ENCODE assay signal across 1 cellular context in the genomic region with DNA sequence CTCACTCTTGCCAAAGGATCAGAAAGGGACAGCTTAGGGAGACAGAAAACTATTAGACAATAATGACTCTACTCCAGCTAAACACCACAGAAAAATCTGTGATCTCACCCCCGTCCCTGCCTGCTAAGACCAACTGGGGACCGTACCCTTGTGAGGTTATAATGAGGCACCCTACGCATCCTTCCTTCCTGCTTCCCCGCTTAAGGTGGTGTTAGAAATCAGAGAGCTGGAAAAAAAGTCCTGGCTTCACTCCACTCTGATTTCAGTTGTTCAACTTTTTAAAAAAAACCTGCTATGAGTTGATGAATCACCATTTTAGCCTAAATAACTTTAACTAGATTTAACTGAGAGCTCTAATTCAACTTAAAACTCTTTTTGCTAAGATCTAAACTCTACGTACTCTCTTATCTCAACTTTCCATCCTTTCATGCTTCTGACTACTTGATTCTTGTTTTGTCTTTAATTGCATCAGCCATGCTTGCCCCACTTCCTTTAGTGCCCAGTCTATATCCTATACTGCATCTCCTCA.
TF ChIP-seq lines count a peak whose summit lies in the region.

No MANE protein-coding gene starts in this region.

TF ChIP-seq in GM23338, 12 proteins besides CTCF, POLR2A, EP300 and RAD21:
- no peak for TF ChIP-seq STAT1 (IDR thresholded peaks at IDR 0.05; ENCODE audit: unreplicated experiment)
- TF ChIP-seq ZNF331 (CRISPR knock-in tag; IDR thresholded peaks at IDR 0.05; ENCODE audit: low read depth): no peak
- no peak for TF ChIP-seq EZH2phosphoT487 (IDR thresholded peaks at IDR 0.05; ENCODE audit: unreplicated experiment)
- TF ChIP-seq, protein P1, sequence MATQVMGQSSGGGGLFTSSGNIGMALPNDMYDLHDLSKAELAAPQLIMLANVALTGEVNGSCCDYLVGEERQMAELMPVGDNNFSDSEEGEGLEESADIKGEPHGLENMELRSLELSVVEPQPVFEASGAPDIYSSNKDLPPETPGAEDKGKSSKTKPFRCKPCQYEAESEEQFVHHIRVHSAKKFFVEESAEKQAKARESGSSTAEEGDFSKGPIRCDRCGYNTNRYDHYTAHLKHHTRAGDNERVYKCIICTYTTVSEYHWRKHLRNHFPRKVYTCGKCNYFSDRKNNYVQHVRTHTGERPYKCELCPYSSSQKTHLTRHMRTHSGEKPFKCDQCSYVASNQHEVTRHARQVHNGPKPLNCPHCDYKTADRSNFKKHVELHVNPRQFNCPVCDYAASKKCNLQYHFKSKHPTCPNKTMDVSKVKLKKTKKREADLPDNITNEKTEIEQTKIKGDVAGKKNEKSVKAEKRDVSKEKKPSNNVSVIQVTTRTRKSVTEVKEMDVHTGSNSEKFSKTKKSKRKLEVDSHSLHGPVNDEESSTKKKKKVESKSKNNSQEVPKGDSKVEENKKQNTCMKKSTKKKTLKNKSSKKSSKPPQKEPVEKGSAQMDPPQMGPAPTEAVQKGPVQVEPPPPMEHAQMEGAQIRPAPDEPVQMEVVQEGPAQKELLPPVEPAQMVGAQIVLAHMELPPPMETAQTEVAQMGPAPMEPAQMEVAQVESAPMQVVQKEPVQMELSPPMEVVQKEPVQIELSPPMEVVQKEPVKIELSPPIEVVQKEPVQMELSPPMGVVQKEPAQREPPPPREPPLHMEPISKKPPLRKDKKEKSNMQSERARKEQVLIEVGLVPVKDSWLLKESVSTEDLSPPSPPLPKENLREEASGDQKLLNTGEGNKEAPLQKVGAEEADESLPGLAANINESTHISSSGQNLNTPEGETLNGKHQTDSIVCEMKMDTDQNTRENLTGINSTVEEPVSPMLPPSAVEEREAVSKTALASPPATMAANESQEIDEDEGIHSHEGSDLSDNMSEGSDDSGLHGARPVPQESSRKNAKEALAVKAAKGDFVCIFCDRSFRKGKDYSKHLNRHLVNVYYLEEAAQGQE (IDR thresholded peaks at IDR 0.05; ENCODE audit: unreplicated experiment): no peak
- no peak for TF ChIP-seq ZNF114 (CRISPR knock-in tag; IDR thresholded peaks at IDR 0.05)
- no peak for TF ChIP-seq JUNB (IDR thresholded peaks at IDR 0.05; ENCODE audit: unreplicated experiment)
- TF ChIP-seq, protein P2, sequence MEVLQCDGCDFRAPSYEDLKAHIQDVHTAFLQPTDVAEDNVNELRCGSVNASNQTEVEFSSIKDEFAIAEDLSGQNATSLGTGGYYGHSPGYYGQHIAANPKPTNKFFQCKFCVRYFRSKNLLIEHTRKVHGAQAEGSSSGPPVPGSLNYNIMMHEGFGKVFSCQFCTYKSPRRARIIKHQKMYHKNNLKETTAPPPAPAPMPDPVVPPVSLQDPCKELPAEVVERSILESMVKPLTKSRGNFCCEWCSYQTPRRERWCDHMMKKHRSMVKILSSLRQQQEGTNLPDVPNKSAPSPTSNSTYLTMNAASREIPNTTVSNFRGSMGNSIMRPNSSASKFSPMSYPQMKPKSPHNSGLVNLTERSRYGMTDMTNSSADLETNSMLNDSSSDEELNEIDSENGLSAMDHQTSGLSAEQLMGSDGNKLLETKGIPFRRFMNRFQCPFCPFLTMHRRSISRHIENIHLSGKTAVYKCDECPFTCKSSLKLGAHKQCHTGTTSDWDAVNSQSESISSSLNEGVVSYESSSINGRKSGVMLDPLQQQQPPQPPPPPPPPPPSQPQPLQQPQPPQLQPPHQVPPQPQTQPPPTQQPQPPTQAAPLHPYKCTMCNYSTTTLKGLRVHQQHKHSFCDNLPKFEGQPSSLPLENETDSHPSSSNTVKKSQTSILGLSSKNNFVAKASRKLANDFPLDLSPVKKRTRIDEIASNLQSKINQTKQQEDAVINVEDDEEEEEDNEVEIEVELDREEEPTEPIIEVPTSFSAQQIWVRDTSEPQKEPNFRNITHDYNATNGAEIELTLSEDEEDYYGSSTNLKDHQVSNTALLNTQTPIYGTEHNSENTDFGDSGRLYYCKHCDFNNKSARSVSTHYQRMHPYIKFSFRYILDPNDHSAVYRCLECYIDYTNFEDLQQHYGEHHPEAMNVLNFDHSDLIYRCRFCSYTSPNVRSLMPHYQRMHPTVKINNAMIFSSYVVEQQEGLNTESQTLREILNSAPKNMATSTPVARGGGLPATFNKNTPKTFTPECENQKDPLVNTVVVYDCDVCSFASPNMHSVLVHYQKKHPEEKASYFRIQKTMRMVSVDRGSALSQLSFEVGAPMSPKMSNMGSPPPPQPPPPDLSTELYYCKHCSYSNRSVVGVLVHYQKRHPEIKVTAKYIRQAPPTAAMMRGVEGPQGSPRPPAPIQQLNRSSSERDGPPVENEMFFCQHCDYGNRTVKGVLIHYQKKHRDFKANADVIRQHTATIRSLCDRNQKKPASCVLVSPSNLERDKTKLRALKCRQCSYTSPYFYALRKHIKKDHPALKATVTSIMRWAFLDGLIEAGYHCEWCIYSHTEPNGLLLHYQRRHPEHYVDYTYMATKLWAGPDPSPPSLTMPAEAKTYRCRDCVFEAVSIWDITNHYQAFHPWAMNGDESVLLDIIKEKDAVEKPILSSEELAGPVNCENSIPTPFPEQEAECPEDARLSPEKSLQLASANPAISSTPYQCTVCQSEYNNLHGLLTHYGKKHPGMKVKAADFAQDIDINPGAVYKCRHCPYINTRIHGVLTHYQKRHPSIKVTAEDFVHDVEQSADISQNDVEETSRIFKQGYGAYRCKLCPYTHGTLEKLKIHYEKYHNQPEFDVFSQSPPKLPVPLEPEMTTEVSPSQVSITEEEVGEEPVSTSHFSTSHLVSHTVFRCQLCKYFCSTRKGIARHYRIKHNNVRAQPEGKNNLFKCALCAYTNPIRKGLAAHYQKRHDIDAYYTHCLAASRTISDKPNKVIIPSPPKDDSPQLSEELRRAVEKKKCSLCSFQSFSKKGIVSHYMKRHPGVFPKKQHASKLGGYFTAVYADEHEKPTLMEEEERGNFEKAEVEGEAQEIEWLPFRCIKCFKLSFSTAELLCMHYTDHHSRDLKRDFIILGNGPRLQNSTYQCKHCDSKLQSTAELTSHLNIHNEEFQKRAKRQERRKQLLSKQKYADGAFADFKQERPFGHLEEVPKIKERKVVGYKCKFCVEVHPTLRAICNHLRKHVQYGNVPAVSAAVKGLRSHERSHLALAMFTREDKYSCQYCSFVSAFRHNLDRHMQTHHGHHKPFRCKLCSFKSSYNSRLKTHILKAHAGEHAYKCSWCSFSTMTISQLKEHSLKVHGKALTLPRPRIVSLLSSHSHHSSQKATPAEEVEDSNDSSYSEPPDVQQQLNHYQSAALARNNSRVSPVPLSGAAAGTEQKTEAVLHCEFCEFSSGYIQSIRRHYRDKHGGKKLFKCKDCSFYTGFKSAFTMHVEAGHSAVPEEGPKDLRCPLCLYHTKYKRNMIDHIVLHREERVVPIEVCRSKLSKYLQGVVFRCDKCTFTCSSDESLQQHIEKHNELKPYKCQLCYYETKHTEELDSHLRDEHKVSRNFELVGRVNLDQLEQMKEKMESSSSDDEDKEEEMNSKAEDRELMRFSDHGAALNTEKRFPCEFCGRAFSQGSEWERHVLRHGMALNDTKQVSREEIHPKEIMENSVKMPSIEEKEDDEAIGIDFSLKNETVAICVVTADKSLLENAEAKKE (CRISPR knock-in tag; IDR thresholded peaks at IDR 0.05): no peak
- no peak for TF ChIP-seq CREB1 (CRISPR knock-in tag; IDR thresholded peaks at IDR 0.05; ENCODE audit: low read depth)
- no peak for TF ChIP-seq NANOG (IDR thresholded peaks at IDR 0.05; ENCODE audit: borderline replicate concordance)
- no peak for TF ChIP-seq EZH2 (IDR thresholded peaks at IDR 0.05; ENCODE audit: low read depth, unreplicated experiment)
- TF ChIP-seq POLR2AphosphoS5 (IDR thresholded peaks at IDR 0.05; ENCODE audit: low read depth): no peak
- TF ChIP-seq, protein P3, sequence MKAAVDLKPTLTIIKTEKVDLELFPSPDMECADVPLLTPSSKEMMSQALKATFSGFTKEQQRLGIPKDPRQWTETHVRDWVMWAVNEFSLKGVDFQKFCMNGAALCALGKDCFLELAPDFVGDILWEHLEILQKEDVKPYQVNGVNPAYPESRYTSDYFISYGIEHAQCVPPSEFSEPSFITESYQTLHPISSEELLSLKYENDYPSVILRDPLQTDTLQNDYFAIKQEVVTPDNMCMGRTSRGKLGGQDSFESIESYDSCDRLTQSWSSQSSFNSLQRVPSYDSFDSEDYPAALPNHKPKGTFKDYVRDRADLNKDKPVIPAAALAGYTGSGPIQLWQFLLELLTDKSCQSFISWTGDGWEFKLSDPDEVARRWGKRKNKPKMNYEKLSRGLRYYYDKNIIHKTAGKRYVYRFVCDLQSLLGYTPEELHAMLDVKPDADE (IDR thresholded peaks at IDR 0.05): no peak
